In the genomic region with DNA sequence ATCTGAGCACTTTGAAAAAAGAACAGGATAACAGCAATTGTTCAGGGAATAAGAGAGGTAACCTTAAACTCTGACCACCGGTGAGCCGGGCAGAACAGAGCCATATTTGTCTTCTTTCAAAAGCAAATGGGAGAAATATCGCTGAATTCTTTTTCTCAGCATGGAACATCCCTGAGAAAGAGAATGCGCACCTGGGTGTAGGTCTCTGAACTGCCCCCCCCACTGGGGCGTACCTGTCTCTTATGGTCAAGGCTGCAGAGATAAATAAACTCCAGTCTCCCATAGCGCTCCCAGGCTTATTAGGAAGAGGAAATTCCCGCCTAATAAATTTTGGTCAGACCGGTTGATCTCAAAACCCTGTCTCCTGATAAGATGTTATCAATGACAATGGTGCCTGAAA, we compare ENCODE assay signal across 1 cellular context.
TF ChIP-seq lines count a peak whose summit lies in the region.

No MANE protein-coding gene starts in this region.

TF ChIP-seq in GM23338, 12 proteins besides CTCF, POLR2A, EP300 and RAD21 (continued from another document):
- TF ChIP-seq, protein P1, sequence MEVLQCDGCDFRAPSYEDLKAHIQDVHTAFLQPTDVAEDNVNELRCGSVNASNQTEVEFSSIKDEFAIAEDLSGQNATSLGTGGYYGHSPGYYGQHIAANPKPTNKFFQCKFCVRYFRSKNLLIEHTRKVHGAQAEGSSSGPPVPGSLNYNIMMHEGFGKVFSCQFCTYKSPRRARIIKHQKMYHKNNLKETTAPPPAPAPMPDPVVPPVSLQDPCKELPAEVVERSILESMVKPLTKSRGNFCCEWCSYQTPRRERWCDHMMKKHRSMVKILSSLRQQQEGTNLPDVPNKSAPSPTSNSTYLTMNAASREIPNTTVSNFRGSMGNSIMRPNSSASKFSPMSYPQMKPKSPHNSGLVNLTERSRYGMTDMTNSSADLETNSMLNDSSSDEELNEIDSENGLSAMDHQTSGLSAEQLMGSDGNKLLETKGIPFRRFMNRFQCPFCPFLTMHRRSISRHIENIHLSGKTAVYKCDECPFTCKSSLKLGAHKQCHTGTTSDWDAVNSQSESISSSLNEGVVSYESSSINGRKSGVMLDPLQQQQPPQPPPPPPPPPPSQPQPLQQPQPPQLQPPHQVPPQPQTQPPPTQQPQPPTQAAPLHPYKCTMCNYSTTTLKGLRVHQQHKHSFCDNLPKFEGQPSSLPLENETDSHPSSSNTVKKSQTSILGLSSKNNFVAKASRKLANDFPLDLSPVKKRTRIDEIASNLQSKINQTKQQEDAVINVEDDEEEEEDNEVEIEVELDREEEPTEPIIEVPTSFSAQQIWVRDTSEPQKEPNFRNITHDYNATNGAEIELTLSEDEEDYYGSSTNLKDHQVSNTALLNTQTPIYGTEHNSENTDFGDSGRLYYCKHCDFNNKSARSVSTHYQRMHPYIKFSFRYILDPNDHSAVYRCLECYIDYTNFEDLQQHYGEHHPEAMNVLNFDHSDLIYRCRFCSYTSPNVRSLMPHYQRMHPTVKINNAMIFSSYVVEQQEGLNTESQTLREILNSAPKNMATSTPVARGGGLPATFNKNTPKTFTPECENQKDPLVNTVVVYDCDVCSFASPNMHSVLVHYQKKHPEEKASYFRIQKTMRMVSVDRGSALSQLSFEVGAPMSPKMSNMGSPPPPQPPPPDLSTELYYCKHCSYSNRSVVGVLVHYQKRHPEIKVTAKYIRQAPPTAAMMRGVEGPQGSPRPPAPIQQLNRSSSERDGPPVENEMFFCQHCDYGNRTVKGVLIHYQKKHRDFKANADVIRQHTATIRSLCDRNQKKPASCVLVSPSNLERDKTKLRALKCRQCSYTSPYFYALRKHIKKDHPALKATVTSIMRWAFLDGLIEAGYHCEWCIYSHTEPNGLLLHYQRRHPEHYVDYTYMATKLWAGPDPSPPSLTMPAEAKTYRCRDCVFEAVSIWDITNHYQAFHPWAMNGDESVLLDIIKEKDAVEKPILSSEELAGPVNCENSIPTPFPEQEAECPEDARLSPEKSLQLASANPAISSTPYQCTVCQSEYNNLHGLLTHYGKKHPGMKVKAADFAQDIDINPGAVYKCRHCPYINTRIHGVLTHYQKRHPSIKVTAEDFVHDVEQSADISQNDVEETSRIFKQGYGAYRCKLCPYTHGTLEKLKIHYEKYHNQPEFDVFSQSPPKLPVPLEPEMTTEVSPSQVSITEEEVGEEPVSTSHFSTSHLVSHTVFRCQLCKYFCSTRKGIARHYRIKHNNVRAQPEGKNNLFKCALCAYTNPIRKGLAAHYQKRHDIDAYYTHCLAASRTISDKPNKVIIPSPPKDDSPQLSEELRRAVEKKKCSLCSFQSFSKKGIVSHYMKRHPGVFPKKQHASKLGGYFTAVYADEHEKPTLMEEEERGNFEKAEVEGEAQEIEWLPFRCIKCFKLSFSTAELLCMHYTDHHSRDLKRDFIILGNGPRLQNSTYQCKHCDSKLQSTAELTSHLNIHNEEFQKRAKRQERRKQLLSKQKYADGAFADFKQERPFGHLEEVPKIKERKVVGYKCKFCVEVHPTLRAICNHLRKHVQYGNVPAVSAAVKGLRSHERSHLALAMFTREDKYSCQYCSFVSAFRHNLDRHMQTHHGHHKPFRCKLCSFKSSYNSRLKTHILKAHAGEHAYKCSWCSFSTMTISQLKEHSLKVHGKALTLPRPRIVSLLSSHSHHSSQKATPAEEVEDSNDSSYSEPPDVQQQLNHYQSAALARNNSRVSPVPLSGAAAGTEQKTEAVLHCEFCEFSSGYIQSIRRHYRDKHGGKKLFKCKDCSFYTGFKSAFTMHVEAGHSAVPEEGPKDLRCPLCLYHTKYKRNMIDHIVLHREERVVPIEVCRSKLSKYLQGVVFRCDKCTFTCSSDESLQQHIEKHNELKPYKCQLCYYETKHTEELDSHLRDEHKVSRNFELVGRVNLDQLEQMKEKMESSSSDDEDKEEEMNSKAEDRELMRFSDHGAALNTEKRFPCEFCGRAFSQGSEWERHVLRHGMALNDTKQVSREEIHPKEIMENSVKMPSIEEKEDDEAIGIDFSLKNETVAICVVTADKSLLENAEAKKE (CRISPR knock-in tag; IDR thresholded peaks at IDR 0.05), result peak; percentile 70
